9 cellular contexts compared by ENCODE assay signal in genomic region chr6:146357578-146358340, GRCh38.
DNase-seq lines count a peak whose midpoint lies in the region; ATAC-seq and TF ChIP-seq lines count a peak whose summit lies in the region.
"Had no signal": no experiment of that assay in that cellular context is flagged by ENCODE, and none has a peak within 500 bp of the region (broad histone marks: within the 10 kb centered on the region; RNA-seq: fewer than 3 reads in every experiment).

No MANE protein-coding gene starts in this region.

- H3K36me3 Mint-ChIP-seq in activated naive CD4-positive, alpha-beta T cell treated with anti-CD3 and anti-CD28 coated beads for 36 hours (ENCODE audit: low read depth) = no peaks in the 10 kb centered on the region
- H3K36me3 Mint-ChIP-seq: activated naive CD8-positive, alpha-beta T cell had no signal

- no peak overlapping the region for H3K4me3 Mint-ChIP-seq in activated naive CD4-positive, alpha-beta T cell treated with anti-CD3 and anti-CD28 coated beads for 36 hours
- H3K4me3 Mint-ChIP-seq: activated naive CD8-positive, alpha-beta T cell had no signal

- DNase-seq in activated naive CD4-positive, alpha-beta T cell treated with anti-CD3 and anti-CD28 coated beads for 36 hours = peak; percentile 11
- no peak for DNase-seq in activated naive CD4-positive, alpha-beta T cell treated with anti-CD3 and anti-CD28 coated beads, Interleukin-2, amount 50 U/mL, for 16 hours
- peak; percentile 42 for DNase-seq in kidney epithelial cell (ENCODE audit: low read depth)
- DNase-seq in NCI-H345 (lab: John Stamatoyannopoulos, UW) = no peak
- no peak for DNase-seq in NCI-H69 (lab: John Stamatoyannopoulos, UW)
- no peak for DNase-seq in NCI-H446 treated with DMSO at 0.1 percent for 48 hours (lab: John Stamatoyannopoulos, UW)

- no peaks in the 10 kb centered on the region for H3K4me1 Mint-ChIP-seq in activated naive CD4-positive, alpha-beta T cell treated with anti-CD3 and anti-CD28 coated beads for 36 hours (ENCODE audit: low read depth)

- intact Hi-C loops in activated naive CD4-positive, alpha-beta T cell treated with anti-CD3 and anti-CD28 coated beads for 36 hours (cut with micrococcal nuclease) = no loop called here

- H3K4me3 ChIP-seq in kidney epithelial cell (ENCODE audit: low read depth, low read length) = no peak overlapping the region

- CTCF ChIA-PET in activated naive CD4-positive, alpha-beta T cell treated with anti-CD3 and anti-CD28 coated beads for 36 hours (lab: Charles Lee) = no interaction called here

- H3K27ac Mint-ChIP-seq in activated naive CD4-positive, alpha-beta T cell treated with anti-CD3 and anti-CD28 coated beads for 36 hours = no peak overlapping the region
- H3K27ac Mint-ChIP-seq: activated naive CD8-positive, alpha-beta T cell had no signal

- ATAC-seq in HG03066 (IDR thresholded peaks at IDR 0.05; ENCODE audit: low read depth, unreplicated experiment) (peak; percentile 46), SK-N-SH treated with all-trans-retinoic acid at 6 μM for 48 hours (peak; percentile 72)

- no peaks in the 10 kb centered on the region for H3K9me3 Mint-ChIP-seq in activated naive CD4-positive, alpha-beta T cell treated with anti-CD3 and anti-CD28 coated beads for 36 hours

- peaks cover 3% of the 10 kb centered on the region for H3K27me3 Mint-ChIP-seq in activated naive CD4-positive, alpha-beta T cell treated with anti-CD3 and anti-CD28 coated beads for 36 hours (ENCODE audit: low read depth)
- H3K27me3 Mint-ChIP-seq: activated naive CD8-positive, alpha-beta T cell had no signal

- no peaks in the 10 kb centered on the region for H3K27me3 ChIP-seq in kidney epithelial cell (ENCODE audit: control insufficient read depth, insufficient read depth, low read length)

- H3K36me3 ChIP-seq in kidney epithelial cell (ENCODE audit: control insufficient read depth, insufficient read depth, low read length) = no peaks in the 10 kb centered on the region

- TF ChIP-seq CTCF in kidney epithelial cell (IDR thresholded peaks at IDR 0.05; ENCODE audit: insufficient read depth, low read length, poor library complexity, severe bottlenecking) = no peak

TF ChIP-seq in SK-N-SH treated with all-trans-retinoic acid at 6 μM for 48 hours, 23 proteins besides CTCF, POLR2A, EP300 and RAD21:
- no peak for TF ChIP-seq CSRNP3 (CRISPR knock-in tag; IDR thresholded peaks at IDR 0.05)
- TF ChIP-seq ISL1 (CRISPR knock-in tag; IDR thresholded peaks at IDR 0.05) = peak; percentile 58; the same call in 1 of the 2 replicates

Comparison
In these comparisons a context has a peak if more than half of its experiments do, and no peak if none do; other contexts are left out.
1. DNase-seq: peak in activated naive CD4-positive, alpha-beta T cell treated with anti-CD3 and anti-CD28 coated beads for 36 hours (single experiment) and kidney epithelial cell (single experiment); none in activated naive CD4-positive, alpha-beta T cell treated with anti-CD3 and anti-CD28 coated beads, Interleukin-2, amount 50 U/mL, for 16 hours (single experiment), NCI-H345 (single experiment), NCI-H69 (single experiment) and NCI-H446 treated with DMSO at 0.1 percent for 48 hours (single experiment).